Comparison of ENCODE assay signal across 1 cellular context in the genomic region with DNA sequence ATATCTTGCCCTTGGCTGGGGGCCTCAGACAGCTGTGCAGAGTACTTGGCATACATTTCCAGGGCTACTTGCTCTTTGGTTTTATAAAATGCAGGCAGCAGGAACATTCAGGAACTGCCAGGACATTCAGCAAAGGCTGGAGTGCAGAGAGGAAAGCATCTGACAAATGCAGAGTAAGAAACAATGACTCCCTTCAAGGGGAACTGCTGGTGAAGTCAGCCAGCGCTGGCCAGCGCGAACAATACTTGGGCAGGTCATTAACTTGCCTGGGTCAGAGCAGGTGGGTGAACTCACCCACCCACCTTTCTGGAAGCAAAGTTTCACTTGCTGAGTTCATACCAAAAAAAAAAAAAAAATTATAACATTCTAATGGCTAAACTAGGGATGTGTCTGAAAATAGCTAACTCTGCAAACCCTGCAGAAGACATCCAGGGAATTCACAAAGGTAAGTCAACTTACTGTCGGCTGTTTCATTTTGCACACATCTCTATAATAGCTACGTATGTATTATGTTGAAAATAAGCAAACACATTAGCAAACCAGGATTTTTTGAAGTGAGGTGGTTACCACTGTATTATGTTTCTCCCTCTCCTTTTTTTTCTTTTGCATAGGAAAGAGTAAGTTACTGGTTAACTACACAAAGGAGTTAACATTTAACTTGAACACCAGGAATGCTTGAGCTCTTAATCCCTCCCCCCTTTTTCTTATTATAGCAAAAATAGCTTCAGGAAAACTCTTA.
TF ChIP-seq lines count a peak whose summit lies in the region.

No MANE protein-coding gene starts in this region.

TF ChIP-seq in HepG2, 621 proteins besides CTCF, POLR2A, EP300 and RAD21 (continued from another document):
- TF ChIP-seq, protein P1, sequence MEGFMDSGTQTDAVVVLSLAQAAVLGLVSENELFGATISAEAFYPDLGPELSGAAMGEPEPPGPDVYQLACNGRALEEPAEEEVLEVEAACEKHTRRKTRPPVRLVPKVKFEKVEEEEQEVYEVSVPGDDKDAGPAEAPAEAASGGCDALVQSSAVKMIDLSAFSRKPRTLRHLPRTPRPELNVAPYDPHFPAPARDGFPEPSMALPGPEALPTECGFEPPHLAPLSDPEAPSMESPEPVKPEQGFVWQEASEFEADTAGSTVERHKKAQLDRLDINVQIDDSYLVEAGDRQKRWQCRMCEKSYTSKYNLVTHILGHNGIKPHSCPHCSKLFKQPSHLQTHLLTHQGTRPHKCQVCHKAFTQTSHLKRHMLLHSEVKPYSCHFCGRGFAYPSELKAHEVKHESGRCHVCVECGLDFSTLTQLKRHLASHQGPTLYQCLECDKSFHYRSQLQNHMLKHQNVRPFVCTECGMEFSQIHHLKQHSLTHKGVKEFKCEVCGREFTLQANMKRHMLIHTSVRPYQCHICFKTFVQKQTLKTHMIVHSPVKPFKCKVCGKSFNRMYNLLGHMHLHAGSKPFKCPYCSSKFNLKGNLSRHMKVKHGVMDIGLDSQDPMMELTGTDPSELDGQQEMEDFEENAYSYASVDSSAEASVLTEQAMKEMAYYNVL (CRISPR knock-in tag; IDR thresholded peaks at IDR 0.05; ENCODE audit: borderline replicate concordance): no peak
- TF ChIP-seq ZNF841 (CRISPR knock-in tag; IDR thresholded peaks at IDR 0.05; ENCODE audit: borderline replicate concordance) (no peak), KLF11 (CRISPR knock-in tag; IDR thresholded peaks at IDR 0.05) (no peak), TP53 (CRISPR knock-in tag; conservative IDR thresholded peaks at IDR 0.05) (no peak), POLR2G (IDR thresholded peaks at IDR 0.05; ENCODE audit: low read depth, low read length) (no peak)
- TF ChIP-seq, protein P2, sequence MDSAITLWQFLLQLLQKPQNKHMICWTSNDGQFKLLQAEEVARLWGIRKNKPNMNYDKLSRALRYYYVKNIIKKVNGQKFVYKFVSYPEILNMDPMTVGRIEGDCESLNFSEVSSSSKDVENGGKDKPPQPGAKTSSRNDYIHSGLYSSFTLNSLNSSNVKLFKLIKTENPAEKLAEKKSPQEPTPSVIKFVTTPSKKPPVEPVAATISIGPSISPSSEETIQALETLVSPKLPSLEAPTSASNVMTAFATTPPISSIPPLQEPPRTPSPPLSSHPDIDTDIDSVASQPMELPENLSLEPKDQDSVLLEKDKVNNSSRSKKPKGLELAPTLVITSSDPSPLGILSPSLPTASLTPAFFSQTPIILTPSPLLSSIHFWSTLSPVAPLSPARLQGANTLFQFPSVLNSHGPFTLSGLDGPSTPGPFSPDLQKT (CRISPR knock-in tag; IDR thresholded peaks at IDR 0.05; ENCODE audit: borderline replicate concordance): no peak
- TF ChIP-seq, protein P3, sequence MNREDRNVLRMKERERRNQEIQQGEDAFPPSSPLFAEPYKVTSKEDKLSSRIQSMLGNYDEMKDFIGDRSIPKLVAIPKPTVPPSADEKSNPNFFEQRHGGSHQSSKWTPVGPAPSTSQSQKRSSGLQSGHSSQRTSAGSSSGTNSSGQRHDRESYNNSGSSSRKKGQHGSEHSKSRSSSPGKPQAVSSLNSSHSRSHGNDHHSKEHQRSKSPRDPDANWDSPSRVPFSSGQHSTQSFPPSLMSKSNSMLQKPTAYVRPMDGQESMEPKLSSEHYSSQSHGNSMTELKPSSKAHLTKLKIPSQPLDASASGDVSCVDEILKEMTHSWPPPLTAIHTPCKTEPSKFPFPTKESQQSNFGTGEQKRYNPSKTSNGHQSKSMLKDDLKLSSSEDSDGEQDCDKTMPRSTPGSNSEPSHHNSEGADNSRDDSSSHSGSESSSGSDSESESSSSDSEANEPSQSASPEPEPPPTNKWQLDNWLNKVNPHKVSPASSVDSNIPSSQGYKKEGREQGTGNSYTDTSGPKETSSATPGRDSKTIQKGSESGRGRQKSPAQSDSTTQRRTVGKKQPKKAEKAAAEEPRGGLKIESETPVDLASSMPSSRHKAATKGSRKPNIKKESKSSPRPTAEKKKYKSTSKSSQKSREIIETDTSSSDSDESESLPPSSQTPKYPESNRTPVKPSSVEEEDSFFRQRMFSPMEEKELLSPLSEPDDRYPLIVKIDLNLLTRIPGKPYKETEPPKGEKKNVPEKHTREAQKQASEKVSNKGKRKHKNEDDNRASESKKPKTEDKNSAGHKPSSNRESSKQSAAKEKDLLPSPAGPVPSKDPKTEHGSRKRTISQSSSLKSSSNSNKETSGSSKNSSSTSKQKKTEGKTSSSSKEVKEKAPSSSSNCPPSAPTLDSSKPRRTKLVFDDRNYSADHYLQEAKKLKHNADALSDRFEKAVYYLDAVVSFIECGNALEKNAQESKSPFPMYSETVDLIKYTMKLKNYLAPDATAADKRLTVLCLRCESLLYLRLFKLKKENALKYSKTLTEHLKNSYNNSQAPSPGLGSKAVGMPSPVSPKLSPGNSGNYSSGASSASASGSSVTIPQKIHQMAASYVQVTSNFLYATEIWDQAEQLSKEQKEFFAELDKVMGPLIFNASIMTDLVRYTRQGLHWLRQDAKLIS (CRISPR knock-in tag; IDR thresholded peaks at IDR 0.05): no peak
